Comparison of ENCODE assay signal across 10 cellular contexts in genomic region chr15:90037510-90037860, GRCh38. TPM values are rescaled to one million over a fixed set of nuclear protein-coding genes. Genes with fewer than 3 reads are reported as not detected.
DNase-seq lines count a peak whose midpoint lies in the region; ATAC-seq and TF ChIP-seq lines count a peak whose summit lies in the region.
"Had no signal": no experiment of that assay in that cellular context is flagged by ENCODE, and none has a peak within 500 bp of the region (broad histone marks: within the 10 kb centered on the region; RNA-seq: fewer than 3 reads in every experiment).

No MANE protein-coding gene starts in this region.

- peak overlapping the region in 4 of 5 donors; percentile 31 to 94 (median 89) for H3K27ac ChIP-seq in stomach
- H3K27ac ChIP-seq in effector memory CD4-positive, alpha-beta T cell (ENCODE audit: insufficient read depth, low read length, poor library complexity, severe bottlenecking) = no peak overlapping the region

- no peak for TF ChIP-seq EP300 in stomach (IDR thresholded peaks at IDR 0.05)

- H3K9me3 Mint-ChIP-seq in activated T-cell treated with anti-CD3 and anti-CD28 coated beads, Interleukin-2, amount 50 U/mL, for 72 hours = no peaks in the 10 kb centered on the region
- no peaks in the 10 kb centered on the region for H3K9me3 Mint-ChIP-seq in activated T-helper 2 cell treated with anti-CD3 and anti-CD28 coated beads, Interferon-gamma antibody, Interleukin-2, Interleukin-4, amounts not matched to agents 10 μg/mL and 5 μg/mL and 100 μg/mL, durations not matched to agents 14 hours and 24 hours and 36 hours

- DNase-seq in activated T-cell treated with anti-CD3 and anti-CD28 coated beads, Interleukin-2, amount 50 U/mL, for 72 hours = no peak
- no peak for DNase-seq in activated T-cell treated with anti-CD3 and anti-CD28 coated beads, Interleukin-2, amount 50 U/mL, for 1 hour
- no peak for DNase-seq in activated T-helper 2 cell treated with anti-CD3 and anti-CD28 coated beads, Interferon-gamma antibody, Interleukin-2, Interleukin-4, amounts not matched to agents 10 μg/mL and 5 μg/mL and 100 μg/mL, durations not matched to agents 14 hours and 24 hours and 36 hours (ENCODE audit: low spot score)
- DNase-seq in iris pigment epithelial cell (ENCODE audit: low read depth) (peak; percentile 88), stomach (no peak), middle frontal gyrus (ENCODE audit: extremely low spot score, low spot score) (no peak), mesenteric fat pad (ENCODE audit: low spot score) (no peak)
- no peak for DNase-seq in effector memory CD4-positive, alpha-beta T cell
- DNase-seq: AML-193, NCI-H1694 had no signal

- peaks cover 55 to 92% (median 70%) of the 10 kb centered on the region in 4 donors for H3K4me1 ChIP-seq in stomach
- H3K4me1 ChIP-seq in effector memory CD4-positive, alpha-beta T cell (ENCODE audit: control insufficient read depth, insufficient read depth, low read length, poor library complexity, severe bottlenecking) = peaks cover 31% of the 10 kb centered on the region

- TF ChIP-seq POLR2A in stomach (IDR thresholded peaks at IDR 0.05) = no peak

- WGBS in stomach, 5 donors = 77 to 94% (median 88%) methylated on average over 5 of the region's 5 CpGs

- no peaks in the 10 kb centered on the region for H3K36me3 Mint-ChIP-seq in activated T-cell treated with anti-CD3 and anti-CD28 coated beads, Interleukin-2, amount 50 U/mL, for 72 hours (ENCODE audit: insufficient read depth in 2 of 2)
- H3K36me3 Mint-ChIP-seq in activated T-helper 2 cell treated with anti-CD3 and anti-CD28 coated beads, Interferon-gamma antibody, Interleukin-2, Interleukin-4, amounts not matched to agents 10 μg/mL and 5 μg/mL and 100 μg/mL, durations not matched to agents 14 hours and 24 hours and 36 hours (ENCODE audit: low read depth) = peaks cover 7% of the 10 kb centered on the region

- no peaks in the 10 kb centered on the region for H3K36me3 ChIP-seq in stomach
- no peaks in the 10 kb centered on the region for H3K36me3 ChIP-seq in effector memory CD4-positive, alpha-beta T cell (ENCODE audit: control insufficient read depth, insufficient read depth, low read length)

- no peak overlapping the region for H3K4me3 ChIP-seq in stomach
- no peak overlapping the region for H3K4me3 ChIP-seq in effector memory CD4-positive, alpha-beta T cell (ENCODE audit: insufficient read depth, low read depth, low read length, poor library complexity, severe bottlenecking)

- ATAC-seq in activated T-cell treated with anti-CD3 and anti-CD28 coated beads, Interleukin-2, amount 50 U/mL, for 72 hours (replicated peaks in 1 of 2) = no peak

- intact Hi-C loops in activated T-helper 2 cell treated with anti-CD3 and anti-CD28 coated beads, Interferon-gamma antibody, Interleukin-2, Interleukin-4, amounts not matched to agents 10 μg/mL and 5 μg/mL and 100 μg/mL, durations not matched to agents 14 hours and 24 hours and 36 hours (cut with micrococcal nuclease) = loop anchor here (5.0 to 10.0 kb wide), 2 partner anchors 35 to 143 kb away; partner anchors contain the start of gene AP3S2
- intact Hi-C loops in stomach (cut with DNase I; ENCODE audit: low total_unique reads) = no loop called here

- H3K9me3 ChIP-seq in stomach = no peaks in the 10 kb centered on the region
- no peaks in the 10 kb centered on the region for H3K9me3 ChIP-seq in effector memory CD4-positive, alpha-beta T cell (ENCODE audit: control insufficient read depth, low read length)

- H3K27ac Mint-ChIP-seq in activated T-cell treated with anti-CD3 and anti-CD28 coated beads, Interleukin-2, amount 50 U/mL, for 72 hours = peak overlapping the region; percentile 95
- peak overlapping the region; percentile 95 for H3K27ac Mint-ChIP-seq in activated T-helper 2 cell treated with anti-CD3 and anti-CD28 coated beads, Interferon-gamma antibody, Interleukin-2, Interleukin-4, amounts not matched to agents 10 μg/mL and 5 μg/mL and 100 μg/mL, durations not matched to agents 14 hours and 24 hours and 36 hours

- H3K27me3 ChIP-seq in stomach = no peaks in the 10 kb centered on the region
- H3K27me3 ChIP-seq in effector memory CD4-positive, alpha-beta T cell (replicated peaks; ENCODE audit: control insufficient read depth, insufficient read depth, low read length, poor library complexity, severe bottlenecking) = no peaks in the 10 kb centered on the region

- H3K4me3 Mint-ChIP-seq in activated T-cell treated with anti-CD3 and anti-CD28 coated beads, Interleukin-2, amount 50 U/mL, for 72 hours = peak overlapping the region; percentile 71 to 77
- H3K4me3 Mint-ChIP-seq in activated T-helper 2 cell treated with anti-CD3 and anti-CD28 coated beads, Interferon-gamma antibody, Interleukin-2, Interleukin-4, amounts not matched to agents 10 μg/mL and 5 μg/mL and 100 μg/mL, durations not matched to agents 14 hours and 24 hours and 36 hours (ENCODE audit: low read depth) = peak overlapping the region; percentile 63

- TF ChIP-seq CTCF in stomach (IDR thresholded peaks at IDR 0.05) = no peak

- peaks cover 90% of the 10 kb centered on the region for H3K4me1 Mint-ChIP-seq in activated T-cell treated with anti-CD3 and anti-CD28 coated beads, Interleukin-2, amount 50 U/mL, for 72 hours (ENCODE audit: low read depth)
- peaks cover 69% of the 10 kb centered on the region for H3K4me1 Mint-ChIP-seq in activated T-helper 2 cell treated with anti-CD3 and anti-CD28 coated beads, Interferon-gamma antibody, Interleukin-2, Interleukin-4, amounts not matched to agents 10 μg/mL and 5 μg/mL and 100 μg/mL, durations not matched to agents 14 hours and 24 hours and 36 hours (ENCODE audit: low read depth)

- no peaks in the 10 kb centered on the region for H3K27me3 Mint-ChIP-seq in activated T-cell treated with anti-CD3 and anti-CD28 coated beads, Interleukin-2, amount 50 U/mL, for 72 hours (ENCODE audit: low read depth)
- H3K27me3 Mint-ChIP-seq in activated T-helper 2 cell treated with anti-CD3 and anti-CD28 coated beads, Interferon-gamma antibody, Interleukin-2, Interleukin-4, amounts not matched to agents 10 μg/mL and 5 μg/mL and 100 μg/mL, durations not matched to agents 14 hours and 24 hours and 36 hours (ENCODE audit: low read depth) = no peaks in the 10 kb centered on the region

RNA-seq across cellular contexts. Expression of gene ZNF710, which starts 36.4 kb away (rescaled TPM):
- total RNA-seq in activated T-cell treated with anti-CD3 and anti-CD28 coated beads, Interleukin-2, amount 50 U/mL, for 72 hours = 10 to 100 TPM; 26.6 to 32.3 TPM
- total RNA-seq in activated T-helper 2 cell treated with anti-CD3 and anti-CD28 coated beads, Interferon-gamma antibody, Interleukin-2, Interleukin-4, amounts not matched to agents 10 μg/mL and 5 μg/mL and 100 μg/mL, durations not matched to agents 14 hours and 24 hours and 36 hours = 31.4 and 34.2 TPM in 2 replicates
- total RNA-seq in stomach (10 to 100 TPM in 4 of 5 donors, 1 to 10 TPM in 1; 7.9 to 35.3 (median 15.2) TPM), mesenteric fat pad (11.5 TPM)
- polyA plus RNA-seq in stomach = 10 to 100 TPM; 15.6 to 21.1 (median 16.6) TPM
